19 cellular contexts compared by ENCODE assay signal in the genomic region with DNA sequence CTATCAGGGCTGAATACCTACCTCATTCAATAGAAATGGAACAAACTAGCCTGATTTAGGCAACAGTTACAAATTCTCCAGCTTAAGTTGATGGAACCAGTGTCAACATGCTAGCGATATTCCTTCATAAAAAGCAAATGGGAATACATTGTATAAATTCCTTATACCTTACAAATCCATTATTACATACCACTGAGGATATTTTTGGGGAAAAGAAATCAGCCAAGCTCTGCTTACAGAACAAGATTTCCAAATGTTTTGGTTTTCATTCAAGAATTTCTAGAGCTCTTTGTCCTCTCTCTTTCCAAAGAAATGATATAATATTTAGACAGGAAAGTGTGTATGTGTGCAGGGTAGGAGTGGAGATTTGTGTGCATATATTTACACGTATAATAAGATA. TPM values are rescaled to one million over a fixed set of nuclear protein-coding genes. Genes with fewer than 3 reads are reported as not detected.
DNase-seq lines count a peak whose midpoint lies in the region; ATAC-seq and TF ChIP-seq lines count a peak whose summit lies in the region.
"Had no signal": no experiment of that assay in that cellular context is flagged by ENCODE, and none has a peak within 500 bp of the region (broad histone marks: within the 10 kb centered on the region; RNA-seq: fewer than 3 reads in every experiment).

No MANE protein-coding gene starts in this region.

- BruUV-seq in PC-3 (replicated peaks; lab: Mats Ljungman, UMichigan): no TSS peak

- H3K9me3 Mint-ChIP-seq in natural killer cell treated with Interleukin-12 subunit alpha and Interleukin-12 subunit beta and Interleukin-15 and Interleukin-18, amount 100 ng/mL, for 72 hours: peaks cover 6% of the 10 kb centered on the region

- H3K36me3 ChIP-seq in PC-3 (ENCODE audit: low read depth, low read length): no peaks in the 10 kb centered on the region
- H3K36me3 ChIP-seq in sigmoid colon: no peaks in the 10 kb centered on the region
- H3K36me3 ChIP-seq: BLaER1 treated with 17β-estradiol and CSF1 and Interleukin-3, amounts not matched to agents 10 nM and 100 nM; cardiac muscle cell had no signal

- peak overlapping the region; percentile 22 for H3K27ac ChIP-seq in PC-3 (ENCODE audit: low read length)
- peak overlapping the region; percentile 9 to 64 (median 44) for H3K27ac ChIP-seq in sigmoid colon
- H3K27ac ChIP-seq: BLaER1 treated with 17β-estradiol and CSF1 and Interleukin-3, amounts not matched to agents 10 nM and 100 nM; cardiac muscle cell; PC-9; testis had no signal

- H3K9me3 ChIP-seq in PC-3 (ENCODE audit: low read length) (no peaks in the 10 kb centered on the region), sigmoid colon (no peaks in the 10 kb centered on the region)
- H3K9me3 ChIP-seq: testis had no signal

- POLR2A ChIA-PET in PC-3 (lab: Charles Lee; ENCODE audit: unreplicated experiment): interaction anchor here (0.5 kb wide), 1 partner anchor 412 kb away, joined by 15 read pairs; no protein-coding TSS in a partner anchor

- TF ChIP-seq POLR2A in sigmoid colon (IDR thresholded peaks at IDR 0.05): no peak

- TF ChIP-seq EP300 in sigmoid colon (IDR thresholded peaks at IDR 0.05): no peak

- WGBS in sigmoid colon, 2 donors: 37 to 55% methylated on average over 2 of the region's 2 CpGs

- H4K20me1 ChIP-seq in PC-3 (ENCODE audit: low read length): no peaks in the 10 kb centered on the region
- H4K20me1 ChIP-seq: BLaER1 treated with 17β-estradiol and CSF1 and Interleukin-3, amounts not matched to agents 10 nM and 100 nM had no signal

- no peaks in the 10 kb centered on the region for H3F3A ChIP-seq in PC-3 (ENCODE audit: low read length, unreplicated experiment)

- H3K27ac Mint-ChIP-seq in natural killer cell treated with Interleukin-12 subunit alpha and Interleukin-12 subunit beta and Interleukin-15 and Interleukin-18, amount 100 ng/mL, for 72 hours: no peak overlapping the region
- H3K27ac Mint-ChIP-seq: effector memory CD8-positive, alpha-beta T cell; natural killer cell had no signal

- H3K9ac ChIP-seq in PC-3 (ENCODE audit: low read length): no peak overlapping the region
- H3K9ac ChIP-seq: BLaER1 treated with 17β-estradiol and CSF1 and Interleukin-3, amounts not matched to agents 10 nM and 100 nM had no signal

- no peaks in the 10 kb centered on the region for H3K9me2 ChIP-seq in PC-3 (replicated peaks; ENCODE audit: low read length)

- CTCF ChIA-PET in PC-3 (lab: Charles Lee): no interaction called here

- H3K79me2 ChIP-seq in PC-3 (ENCODE audit: low read length): no peaks in the 10 kb centered on the region

- intact Hi-C loops in PC-3 (cut with micrococcal nuclease) (no loop called here), sigmoid colon (cut with DNase I) (no loop called here)

- H2AFZ ChIP-seq in PC-3 (ENCODE audit: low read length): no peak overlapping the region
- H2AFZ ChIP-seq: PC-9 had no signal

- no peaks in the 10 kb centered on the region for H3K4me1 Mint-ChIP-seq in natural killer cell treated with Interleukin-12 subunit alpha and Interleukin-12 subunit beta and Interleukin-15 and Interleukin-18, amount 100 ng/mL, for 72 hours (ENCODE audit: low read depth in 2 of 2)
- H3K4me1 Mint-ChIP-seq: natural killer cell had no signal

- ATAC-seq in PC-3: no peak; the same call in 1 of the 2 replicates
- ATAC-seq in HG03159 (IDR thresholded peaks at IDR 0.05; ENCODE audit: unreplicated experiment): no peak
- ATAC-seq in natural killer cell treated with Interleukin-12 subunit alpha and Interleukin-12 subunit beta and Interleukin-15 and Interleukin-18, amount 100 ng/mL, for 72 hours: no peak
- ATAC-seq: effector memory CD8-positive, alpha-beta T cell; natural killer cell had no signal

- H3K4me1 ChIP-seq in PC-3 (ENCODE audit: insufficient read depth, low read length) (peaks cover 19% of the 10 kb centered on the region), sigmoid colon (peaks cover 0 to 27% (median 15%) of the 10 kb centered on the region in 4 donors)
- H3K4me1 ChIP-seq: testis had no signal

- H3K36me3 Mint-ChIP-seq in natural killer cell treated with Interleukin-12 subunit alpha and Interleukin-12 subunit beta and Interleukin-15 and Interleukin-18, amount 100 ng/mL, for 72 hours: no peaks in the 10 kb centered on the region
- H3K36me3 Mint-ChIP-seq: natural killer cell had no signal

- H3K4me3 Mint-ChIP-seq in natural killer cell treated with Interleukin-12 subunit alpha and Interleukin-12 subunit beta and Interleukin-15 and Interleukin-18, amount 100 ng/mL, for 72 hours: no peak overlapping the region
- H3K4me3 Mint-ChIP-seq: effector memory CD8-positive, alpha-beta T cell; natural killer cell had no signal

- H3K27me3 ChIP-seq in PC-3 (ENCODE audit: low read length) (no peaks in the 10 kb centered on the region), sigmoid colon (no peaks in the 10 kb centered on the region)
- H3K27me3 ChIP-seq: BLaER1 treated with 17β-estradiol and CSF1 and Interleukin-3, amounts not matched to agents 10 nM and 100 nM; cardiac muscle cell; testis had no signal

- H3K27me3 Mint-ChIP-seq in natural killer cell treated with Interleukin-12 subunit alpha and Interleukin-12 subunit beta and Interleukin-15 and Interleukin-18, amount 100 ng/mL, for 72 hours: no peaks in the 10 kb centered on the region
- H3K27me3 Mint-ChIP-seq: effector memory CD8-positive, alpha-beta T cell had no signal

- H3K4me2 ChIP-seq in PC-3 (ENCODE audit: low read length): peak overlapping the region; percentile 36
- H3K4me2 ChIP-seq: BLaER1 treated with 17β-estradiol and CSF1 and Interleukin-3, amounts not matched to agents 10 nM and 100 nM; PC-9 had no signal

- no peak overlapping the region for H3K4me3 ChIP-seq in AG10803 (ENCODE audit: low read length)
- H3K4me3 ChIP-seq in PC-3 (ENCODE audit: low read length): no peak overlapping the region
- no peak overlapping the region for H3K4me3 ChIP-seq in sigmoid colon
- H3K4me3 ChIP-seq: BLaER1 treated with 17β-estradiol and CSF1 and Interleukin-3, amounts not matched to agents 10 nM and 100 nM; cardiac muscle cell; PC-9; testis had no signal

- TF ChIP-seq CTCF in AG10803 (conservative IDR thresholded peaks at IDR 0.05; ENCODE audit: low read length) (no peak), PC-3 (conservative IDR thresholded peaks at IDR 0.05; ENCODE audit: low read depth, low read length) (no peak), sigmoid colon (IDR thresholded peaks at IDR 0.05) (no peak)

- DNase-seq in AG10803 (ENCODE audit: low read depth) (peak; percentile 94), PC-3 (peak; percentile 18), fibroblast of gingiva (ENCODE audit: low read depth) (peak; percentile 91), sigmoid colon (no peak), NCI-H1105 (lab: John Stamatoyannopoulos, UW) (no peak)
- no peak for DNase-seq in activated CD8-positive, alpha-beta memory T cell treated with anti-CD3 and anti-CD28 coated beads for 24 hours
- DNase-seq in natural killer cell treated with Interleukin-12 subunit alpha and Interleukin-12 subunit beta and Interleukin-15 and Interleukin-18, amount 100 ng/mL, for 72 hours (ENCODE audit: low spot score): no peak
- DNase-seq: activated CD4-positive, alpha-beta T cell treated with anti-CD3 and anti-CD28 coated beads, Interleukin-2, amount 50 U/mL, for 1 hour; activated naive CD4-positive, alpha-beta T cell treated with anti-CD3 and anti-CD28 coated beads, Interleukin-2, amount 50 U/mL, for 16 hours; activated T-cell treated with anti-CD3 and anti-CD28 coated beads, Interleukin-2, amount 50 U/mL, for 1 hour; effector memory CD8-positive, alpha-beta T cell; natural killer cell; NCI-H526; retina; testis had no signal

RNA-seq across cellular contexts. Expression of a gene that starts 41.4 kb away (rescaled TPM):
- total RNA-seq in PC-3 (2014; rRNA removed) (0.04 and 0.17 TPM in 2 replicates), sigmoid colon (10 to 100 TPM; 24.3 to 77.5 (median 52.4) TPM)
- 1 to 10 TPM in 2 of 3 donors, under 1 TPM in 1; 0.23 to 2.9 (median 2.4) TPM for polyA plus RNA-seq in sigmoid colon
- not detected for total RNA-seq in natural killer cell treated with Interleukin-12 subunit alpha and Interleukin-12 subunit beta and Interleukin-15 and Interleukin-18, amount 100 ng/mL, for 72 hours
- total RNA-seq: natural killer cell had no signal

Comparison
In these comparisons a context has a peak if more than half of its experiments do, and no peak if none do; other contexts are left out.
1. DNase-seq: peak in AG10803 (single experiment), PC-3 (single experiment) and fibroblast of gingiva (single experiment); none in sigmoid colon (single experiment), activated CD8-positive, alpha-beta memory T cell treated with anti-CD3 and anti-CD28 coated beads for 24 hours (single experiment), NCI-H1105 (single experiment) and natural killer cell treated with Interleukin-12 subunit alpha and Interleukin-12 subunit beta and Interleukin-15 and Interleukin-18, amount 100 ng/mL, for 72 hours (single experiment).
2. RNA of a gene that starts 41.4 kb away (total RNA-seq): 24.3 to 77.5 TPM in sigmoid colon; 0.04 to 0.17 TPM in PC-3 and not detected in natural killer cell treated with Interleukin-12 subunit alpha and Interleukin-12 subunit beta and Interleukin-15 and Interleukin-18, amount 100 ng/mL, for 72 hours; every median in the first group is over 10 times any median in the second.